8 cellular contexts compared by ENCODE assay signal in the genomic region with DNA sequence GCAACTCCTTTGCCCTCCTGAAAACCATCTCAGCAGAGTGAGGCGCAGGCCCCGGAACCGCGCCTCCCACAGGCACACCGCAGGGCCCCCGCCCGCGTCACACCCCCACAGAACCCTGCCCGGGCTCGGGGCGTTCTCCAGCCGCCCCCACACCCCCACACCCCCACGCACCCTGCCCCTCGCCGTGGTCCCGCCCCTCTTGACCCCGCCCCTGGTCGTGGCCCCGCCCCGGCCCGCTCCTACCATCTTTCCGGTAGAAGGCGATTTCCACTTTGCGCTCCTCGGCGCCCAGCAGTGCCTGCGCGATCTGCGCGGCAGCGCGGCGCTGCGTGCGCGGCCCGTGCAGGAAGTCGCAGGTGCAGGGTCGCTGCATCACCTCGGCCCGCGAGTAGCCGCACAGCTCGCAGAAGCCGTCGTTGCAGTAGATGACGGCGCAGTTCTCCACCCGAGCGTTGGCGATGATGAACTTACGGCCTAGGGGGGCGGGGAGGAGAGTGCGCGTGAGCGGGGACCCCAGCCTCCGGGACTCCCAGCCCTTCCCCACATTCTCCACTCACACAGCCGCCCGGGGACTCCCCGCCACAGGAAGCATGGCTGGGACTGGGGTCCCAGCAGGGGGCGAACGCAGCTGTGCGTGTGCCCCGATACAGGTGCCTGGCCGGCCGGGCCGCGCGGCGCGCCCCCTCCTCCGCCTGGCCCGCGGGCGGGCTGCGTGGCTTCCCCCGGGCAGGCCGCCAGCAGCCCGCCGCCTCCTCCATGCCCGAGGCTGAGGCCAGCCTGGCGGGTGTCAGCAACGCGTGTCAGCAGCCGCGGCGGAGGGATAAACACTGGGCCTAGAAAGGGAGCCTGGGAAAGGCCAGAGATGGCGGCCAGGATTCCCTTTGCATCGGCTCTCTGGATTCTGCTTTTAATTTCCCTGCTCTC. TPM values are rescaled to one million over a fixed set of nuclear protein-coding genes. Genes with fewer than 3 reads are reported as not detected.
DNase-seq lines count a peak whose midpoint lies in the region; ATAC-seq and TF ChIP-seq lines count a peak whose summit lies in the region.

No MANE protein-coding gene starts in this region.

- peak; percentile 67 for ATAC-seq in GM18502 (IDR thresholded peaks at IDR 0.05; ENCODE audit: poor library complexity, unreplicated experiment)
- ATAC-seq in HG02870 (IDR thresholded peaks at IDR 0.05; ENCODE audit: unreplicated experiment) = peak; percentile 46
- ATAC-seq in thoracic aorta (ENCODE audit: insufficient number of reproducible peaks, low FRiP score, low read depth) = no peak

- peak in 2 of 4 donors; percentile 16 to 44 for TF ChIP-seq POLR2A in esophagus squamous epithelium (IDR thresholded peaks at IDR 0.05)

- H3K36me3 ChIP-seq in esophagus squamous epithelium = no peaks in the 10 kb centered on the region
- H3K36me3 ChIP-seq in thoracic aorta = no peaks in the 10 kb centered on the region

- H3K27ac ChIP-seq in esophagus squamous epithelium (peak overlapping the region; percentile 16 to 79 (median 68)), thoracic aorta (no peak overlapping the region)

- peaks cover 15 to 84% (median 43%) of the 10 kb centered on the region in 3 donors for H3K4me1 ChIP-seq in esophagus squamous epithelium
- peaks cover 12 to 31% of the 10 kb centered on the region in 2 donors for H3K4me1 ChIP-seq in thoracic aorta (ENCODE audit: control insufficient read depth in 1 of 2, low read depth in 2 of 2)

- 9 to 30% methylated on average over 6 of the region's 89 CpGs for WGBS in esophagus squamous epithelium, 2 donors

- peak in 5 of 6 experiments; percentile 8 to 29 (median 22) for TF ChIP-seq CTCF in esophagus squamous epithelium (IDR thresholded peaks at IDR 0.05)
- no peak for TF ChIP-seq CTCF in thoracic aorta (IDR thresholded peaks at IDR 0.05)

- H3K4me3 ChIP-seq in esophagus squamous epithelium (peak overlapping the region; percentile 18 to 62 (median 40)), thoracic aorta (peak overlapping the region; percentile 52)

- no peaks in the 10 kb centered on the region for H3K9me3 ChIP-seq in esophagus squamous epithelium
- no peaks in the 10 kb centered on the region for H3K9me3 ChIP-seq in thoracic aorta

- DNase-seq in NCI-H526 treated with DMSO at 0.1 percent for 48 hours (lab: John Stamatoyannopoulos, UW) (peak; percentile 60), activated T-cell treated with anti-CD3 and anti-CD28 coated beads for 4 hours (peak; percentile 84), esophagus squamous epithelium (lab: John Stamatoyannopoulos, UW) (no peak), nucleus accumbens (lab: John Stamatoyannopoulos, UW) (peak in 41 of 56 donors; percentile 20 to 75 (median 55)), thoracic aorta (ENCODE audit: low spot score) (no peak), OCI-M2 (lab: John Stamatoyannopoulos, UW; ENCODE audit: unreplicated experiment) (no peak)

- H3K27me3 ChIP-seq in esophagus squamous epithelium = peaks cover 0 to 97% (median 11%) of the 10 kb centered on the region in 4 donors
- H3K27me3 ChIP-seq in thoracic aorta (replicated peaks; ENCODE audit: insufficient read depth) = no peaks in the 10 kb centered on the region

- intact Hi-C loops in esophagus squamous epithelium (cut with DNase I) = no loop called here

RNA-seq across cellular contexts. Expression of a gene that starts 3.4 kb away (rescaled TPM):
- 1 to 10 TPM in 1 of 4 donors, under 1 TPM in 3; 0.19 to 2.5 (median 0.72) TPM for total RNA-seq in esophagus squamous epithelium
- 1 to 10 TPM in 1 of 2 donors, not detected in 1; 1.2 TPM for total RNA-seq in thoracic aorta

RNA-seq across cellular contexts. Expression of a gene that starts 16.1 kb away (rescaled TPM):
- total RNA-seq in esophagus squamous epithelium (1 to 10 TPM; 1.4 to 3.2 (median 2.2) TPM), thoracic aorta (10 to 100 TPM in 1 of 2 donors, 1 to 10 TPM in 1; 8.4 to 18.6 TPM)

RNA-seq across cellular contexts. Expression of a gene that starts 49.6 kb away (rescaled TPM):
- total RNA-seq in esophagus squamous epithelium (10 to 100 TPM in 2 of 4 donors, 1 to 10 TPM in 2; 1.5 to 45.2 (median 12.8) TPM), thoracic aorta (1 to 10 TPM in 1 of 2 donors, not detected in 1; 1.2 TPM)

RNA-seq across cellular contexts. Expression of a gene that starts 53.5 kb away (rescaled TPM):
- total RNA-seq in esophagus squamous epithelium = 10 to 100 TPM; 23.1 to 41.0 (median 26.1) TPM
- 10 to 100 TPM; 34.1 to 35.1 TPM for total RNA-seq in thoracic aorta

Comparison
In these comparisons a context has a peak if more than half of its experiments do, and no peak if none do; other contexts are left out.
1. DNase-seq: peak in NCI-H526 treated with DMSO at 0.1 percent for 48 hours (single experiment), activated T-cell treated with anti-CD3 and anti-CD28 coated beads for 4 hours (single experiment) and nucleus accumbens (41 of 56); none in esophagus squamous epithelium (single experiment), thoracic aorta (single experiment) and OCI-M2 (single experiment).
2. H3K27ac ChIP-seq: peak in esophagus squamous epithelium (4 of 4); none in thoracic aorta (0 of 2).